Comparison of ENCODE assay signal across 12 cellular contexts in genomic region chrX:111124418-111124817, GRCh38. TPM values are rescaled to one million over a fixed set of nuclear protein-coding genes. Genes with fewer than 3 reads are reported as not detected.
DNase-seq lines count a peak whose midpoint lies in the region; ATAC-seq and TF ChIP-seq lines count a peak whose summit lies in the region.
"Had no signal": no experiment of that assay in that cellular context is flagged by ENCODE, and none has a peak within 500 bp of the region (broad histone marks: within the 10 kb centered on the region; RNA-seq: fewer than 3 reads in every experiment).

No MANE protein-coding gene starts in this region.

- H3K36me3 Mint-ChIP-seq in activated CD4-positive, alpha-beta T cell treated with anti-CD3 and anti-CD28 coated beads, Interleukin-2, amount 10 ng/mL, durations not matched to agents 24 days and 14 days (ENCODE audit: low read depth): no peaks in the 10 kb centered on the region
- no peaks in the 10 kb centered on the region for H3K36me3 Mint-ChIP-seq in activated CD4-positive, alpha-beta T cell treated with anti-CD3 and anti-CD28 coated beads, Interleukin-2, amount 10 ng/mL, durations not matched to agents 7 days and 5 days (ENCODE audit: low read depth)
- no peaks in the 10 kb centered on the region for H3K36me3 Mint-ChIP-seq in stimulated activated effector memory CD8-positive, alpha-beta T cell treated with anti-CD3 and anti-CD28 coated beads, Interleukin-12 subunit alpha, Interleukin-12 subunit beta, amount 100 ng/mL, for 72 hours

- DNase-seq in activated CD4-positive, alpha-beta T cell treated with anti-CD3 and anti-CD28 coated beads, Interleukin-2, amount 10 ng/mL, durations not matched to agents 24 days and 14 days: peak; percentile 55
- DNase-seq in activated CD4-positive, alpha-beta T cell treated with anti-CD3 and anti-CD28 coated beads, Interleukin-2, amount 10 ng/mL, durations not matched to agents 7 days and 5 days: no peak
- DNase-seq in MV-4-11 (lab: John Stamatoyannopoulos, UW): peak; percentile 42
- no peak for DNase-seq in stimulated activated effector memory CD8-positive, alpha-beta T cell treated with anti-CD3 and anti-CD28 coated beads, Interleukin-12 subunit alpha, Interleukin-12 subunit beta, amount 100 ng/mL, for 72 hours (ENCODE audit: low spot score in 2 of 2)
- no peak for DNase-seq in body of pancreas
- DNase-seq in tibial artery: no peak
- DNase-seq in NCI-H1930 (lab: John Stamatoyannopoulos, UW): no peak
- DNase-seq: kidney, NCI-H2029, Right ventricle myocardium superior had no signal

- H3K9me3 ChIP-seq in body of pancreas (no peaks in the 10 kb centered on the region), tibial artery (no peaks in the 10 kb centered on the region)

- 72 to 89% methylated on average over 2 of the region's 2 CpGs for WGBS in body of pancreas, 2 donors

- TF ChIP-seq CTCF in body of pancreas (IDR thresholded peaks at IDR 0.05) (no peak), tibial artery (IDR thresholded peaks at IDR 0.05) (no peak)

- no peak overlapping the region for H3K27ac ChIP-seq in body of pancreas
- H3K27ac ChIP-seq in tibial artery: no peak overlapping the region

- H3K9me3 Mint-ChIP-seq in activated CD4-positive, alpha-beta T cell treated with anti-CD3 and anti-CD28 coated beads, Interleukin-2, amount 10 ng/mL, durations not matched to agents 24 days and 14 days: peaks cover 3% of the 10 kb centered on the region
- no peaks in the 10 kb centered on the region for H3K9me3 Mint-ChIP-seq in activated CD4-positive, alpha-beta T cell treated with anti-CD3 and anti-CD28 coated beads, Interleukin-2, amount 10 ng/mL, durations not matched to agents 7 days and 5 days
- H3K9me3 Mint-ChIP-seq in stimulated activated effector memory CD8-positive, alpha-beta T cell treated with anti-CD3 and anti-CD28 coated beads, Interleukin-12 subunit alpha, Interleukin-12 subunit beta, amount 100 ng/mL, for 72 hours: no peaks in the 10 kb centered on the region

- CTCF ChIA-PET in activated CD4-positive, alpha-beta T cell treated with anti-CD3 and anti-CD28 coated beads, Interleukin-2, amount 10 ng/mL, durations not matched to agents 7 days and 5 days (lab: Charles Lee): interaction anchor here (0.6 to 0.9 kb wide), 3 partner anchors 9 to 13 kb away, joined by 3 to 5 read pairs (median 4); no protein-coding TSS in a partner anchor

- no peaks in the 10 kb centered on the region for H3K27me3 ChIP-seq in body of pancreas
- H3K27me3 ChIP-seq in tibial artery: no peaks in the 10 kb centered on the region

- H3K4me3 ChIP-seq in body of pancreas (no peak overlapping the region), tibial artery (no peak overlapping the region)

- H3K4me3 Mint-ChIP-seq in activated CD4-positive, alpha-beta T cell treated with anti-CD3 and anti-CD28 coated beads, Interleukin-2, amount 10 ng/mL, durations not matched to agents 24 days and 14 days: no peak overlapping the region
- no peak overlapping the region for H3K4me3 Mint-ChIP-seq in activated CD4-positive, alpha-beta T cell treated with anti-CD3 and anti-CD28 coated beads, Interleukin-2, amount 10 ng/mL, durations not matched to agents 7 days and 5 days
- H3K4me3 Mint-ChIP-seq in stimulated activated effector memory CD8-positive, alpha-beta T cell treated with anti-CD3 and anti-CD28 coated beads, Interleukin-12 subunit alpha, Interleukin-12 subunit beta, amount 100 ng/mL, for 72 hours: peak overlapping the region; percentile 68

- POLR2A ChIA-PET in activated CD4-positive, alpha-beta T cell treated with anti-CD3 and anti-CD28 coated beads, Interleukin-2, amount 10 ng/mL, durations not matched to agents 7 days and 5 days (lab: Charles Lee): no interaction called here

- intact Hi-C loops in activated CD4-positive, alpha-beta T cell treated with anti-CD3 and anti-CD28 coated beads, Interleukin-2, amount 10 ng/mL, durations not matched to agents 24 days and 14 days (cut with micrococcal nuclease): loop anchor here (10.0 kb wide), 1 partner anchor 1340 kb away; no protein-coding TSS in a partner anchor
- intact Hi-C loops in body of pancreas (cut with DNase I): no loop called here
- intact Hi-C loops in tibial artery (cut with DNase I; ENCODE audit: low total_unique reads): no loop called here

- peak overlapping the region; percentile 88 for H3K27ac Mint-ChIP-seq in activated CD4-positive, alpha-beta T cell treated with anti-CD3 and anti-CD28 coated beads, Interleukin-2, amount 10 ng/mL, durations not matched to agents 24 days and 14 days
- no peak overlapping the region for H3K27ac Mint-ChIP-seq in activated CD4-positive, alpha-beta T cell treated with anti-CD3 and anti-CD28 coated beads, Interleukin-2, amount 10 ng/mL, durations not matched to agents 7 days and 5 days
- peak overlapping the region; percentile 90 for H3K27ac Mint-ChIP-seq in stimulated activated effector memory CD8-positive, alpha-beta T cell treated with anti-CD3 and anti-CD28 coated beads, Interleukin-12 subunit alpha, Interleukin-12 subunit beta, amount 100 ng/mL, for 72 hours

- peaks cover 15% of the 10 kb centered on the region for H3K4me1 Mint-ChIP-seq in activated CD4-positive, alpha-beta T cell treated with anti-CD3 and anti-CD28 coated beads, Interleukin-2, amount 10 ng/mL, durations not matched to agents 24 days and 14 days
- peaks cover 12% of the 10 kb centered on the region for H3K4me1 Mint-ChIP-seq in activated CD4-positive, alpha-beta T cell treated with anti-CD3 and anti-CD28 coated beads, Interleukin-2, amount 10 ng/mL, durations not matched to agents 7 days and 5 days
- peaks cover 7% of the 10 kb centered on the region for H3K4me1 Mint-ChIP-seq in stimulated activated effector memory CD8-positive, alpha-beta T cell treated with anti-CD3 and anti-CD28 coated beads, Interleukin-12 subunit alpha, Interleukin-12 subunit beta, amount 100 ng/mL, for 72 hours

- H3K27me3 Mint-ChIP-seq in activated CD4-positive, alpha-beta T cell treated with anti-CD3 and anti-CD28 coated beads, Interleukin-2, amount 10 ng/mL, durations not matched to agents 24 days and 14 days: no peaks in the 10 kb centered on the region
- H3K27me3 Mint-ChIP-seq in activated CD4-positive, alpha-beta T cell treated with anti-CD3 and anti-CD28 coated beads, Interleukin-2, amount 10 ng/mL, durations not matched to agents 7 days and 5 days: no peaks in the 10 kb centered on the region

- ATAC-seq in HG02678 (IDR thresholded peaks at IDR 0.05; ENCODE audit: unreplicated experiment): peak; percentile 62
- ATAC-seq in stimulated activated effector memory CD8-positive, alpha-beta T cell treated with anti-CD3 and anti-CD28 coated beads, Interleukin-12 subunit alpha, Interleukin-12 subunit beta, amount 100 ng/mL, for 72 hours: peak; percentile 76
- ATAC-seq in body of pancreas: no peak

- no peak for TF ChIP-seq POLR2A in body of pancreas (IDR thresholded peaks at IDR 0.05)

- H3K4me1 ChIP-seq in body of pancreas (no peaks in the 10 kb centered on the region), tibial artery (no peaks in the 10 kb centered on the region)

- H3K36me3 ChIP-seq in body of pancreas (replicated peaks in 1 of 2; ENCODE audit: insufficient read depth in 1 of 2, low read depth in 2 of 2): no peaks in the 10 kb centered on the region
- H3K36me3 ChIP-seq in tibial artery: no peaks in the 10 kb centered on the region

RNA-seq across cellular contexts. Expression of gene PAK3, which starts 28.4 kb away (rescaled TPM):
- total RNA-seq in activated CD4-positive, alpha-beta T cell treated with anti-CD3 and anti-CD28 coated beads, Interleukin-2, amount 10 ng/mL, durations not matched to agents 24 days and 14 days: 0.07 and 0.30 TPM in 2 replicates
- total RNA-seq in activated CD4-positive, alpha-beta T cell treated with anti-CD3 and anti-CD28 coated beads, Interleukin-2, amount 10 ng/mL, durations not matched to agents 7 days and 5 days: under 1 TPM in 1 of 2 experiments, not detected in 1; 0.17 TPM
- total RNA-seq in body of pancreas: 10 to 100 TPM; 33.2 to 43.5 TPM
- total RNA-seq: LHCN-M2 had no signal

Comparison
In these comparisons a context has a peak if more than half of its experiments do, and no peak if none do; other contexts are left out.
1. DNase-seq: peak in activated CD4-positive, alpha-beta T cell treated with anti-CD3 and anti-CD28 coated beads, Interleukin-2, amount 10 ng/mL, durations not matched to agents 24 days and 14 days (single experiment) and MV-4-11 (single experiment); none in activated CD4-positive, alpha-beta T cell treated with anti-CD3 and anti-CD28 coated beads, Interleukin-2, amount 10 ng/mL, durations not matched to agents 7 days and 5 days (single experiment), stimulated activated effector memory CD8-positive, alpha-beta T cell treated with anti-CD3 and anti-CD28 coated beads, Interleukin-12 subunit alpha, Interleukin-12 subunit beta, amount 100 ng/mL, for 72 hours (0 of 2), body of pancreas (0 of 4), tibial artery (0 of 2) and NCI-H1930 (0 of 2).
2. RNA of gene PAK3, which starts 28.4 kb away (total RNA-seq): 33.2 to 43.5 TPM in body of pancreas; 0.07 to 0.30 TPM in activated CD4-positive, alpha-beta T cell treated with anti-CD3 and anti-CD28 coated beads, Interleukin-2, amount 10 ng/mL, durations not matched to agents 24 days and 14 days and 0.17 TPM in activated CD4-positive, alpha-beta T cell treated with anti-CD3 and anti-CD28 coated beads, Interleukin-2, amount 10 ng/mL, durations not matched to agents 7 days and 5 days; every median in the first group is over 10 times any median in the second.